ENCODE assay signal across 27 cellular contexts in the genomic region with DNA sequence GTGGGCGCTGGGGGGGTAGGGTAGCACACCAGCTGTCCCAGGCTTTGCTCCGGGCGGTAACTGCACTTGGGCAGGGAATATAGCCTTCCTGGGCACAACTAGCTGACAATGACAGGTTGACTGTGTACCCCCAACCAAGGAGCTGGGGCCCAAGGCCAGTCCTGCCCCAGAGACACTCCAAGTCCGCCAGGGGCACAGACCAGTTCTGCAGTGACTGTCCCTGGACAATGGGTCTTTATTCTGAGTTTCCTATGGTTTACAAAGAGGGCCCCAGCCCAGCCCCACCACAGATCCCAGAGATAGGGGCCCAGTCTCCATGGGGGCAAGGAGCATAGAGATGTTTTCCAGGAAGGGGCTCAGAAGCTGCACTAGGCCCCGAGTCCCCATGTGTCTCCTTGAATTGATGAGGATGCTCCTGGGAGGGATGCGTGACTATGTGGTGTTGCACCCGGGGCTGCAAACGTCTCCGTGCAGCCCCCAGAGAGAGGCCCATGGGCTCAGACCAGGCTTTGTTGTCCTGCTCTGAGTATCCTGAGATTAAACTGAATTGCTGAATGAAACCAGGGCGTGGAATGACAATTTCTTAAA. TPM values are rescaled to one million over a fixed set of nuclear protein-coding genes. Genes with fewer than 3 reads are reported as not detected.
A peak's percentile ranks its signal among the peaks of the same experiment; 100 is the strongest.
DNase-seq lines count a peak whose midpoint lies in the region; ATAC-seq, FAIRE-seq and TF ChIP-seq lines count a peak whose summit lies in the region.
"Had no signal": no experiment of that assay in that cellular context is flagged by ENCODE, and none has a peak within 500 bp of the region (broad histone marks: within the 10 kb centered on the region; RNA-seq: fewer than 3 reads in every experiment).

No MANE protein-coding gene starts in this region.

- no peak overlapping the region for H3K14ac ChIP-seq in H1 (ENCODE audit: insufficient read length)

- no peak for TF ChIP-seq RAD21 in H1 (IDR thresholded peaks at IDR 0.05 in 1 of 2, conservative IDR thresholded peaks at IDR 0.05 in 1 of 2; ENCODE audit: low read depth in 2 of 2, low read length in 2 of 2)

- H2BK20ac ChIP-seq in H1 (ENCODE audit: low read length): no peak overlapping the region

- H3K4me3 Mint-ChIP-seq in activated CD4-positive, alpha-beta T cell treated with anti-CD3 and anti-CD28 coated beads, Interleukin-2, amount 10 ng/mL, durations not matched to agents 7 days and 5 days: no peak overlapping the region
- peak overlapping the region in 2 of 4 donors; percentile 56 to 83 for H3K4me3 Mint-ChIP-seq in CD4-positive, CD25-positive, alpha-beta regulatory T cell
- H3K4me3 Mint-ChIP-seq in activated CD4-positive, alpha-beta memory T cell treated with anti-CD3 and anti-CD28 coated beads, Interleukin-2, amount 10 ng/mL, durations not matched to agents 7 days and 5 days: no peak overlapping the region

- no peaks in the 10 kb centered on the region for H3K79me2 ChIP-seq in H1 (ENCODE audit: control insufficient read depth in 1 of 2, insufficient read depth in 2 of 2, low read length in 2 of 2)

- H2BK5ac ChIP-seq in H1 (ENCODE audit: low read depth, low read length): no peak overlapping the region

- peaks cover 53% of the 10 kb centered on the region for H3K36me3 ChIP-seq in CD4-positive, CD25-positive, alpha-beta regulatory T cell (ENCODE audit: control insufficient read depth, insufficient read depth, low read length)
- H3K36me3 ChIP-seq in H1 (ENCODE audit: control insufficient read depth in 2 of 4, insufficient read depth in 4 of 4, low read length in 3 of 4): no peaks in the 10 kb centered on the region

- H3K4ac ChIP-seq in H1 (replicated peaks; ENCODE audit: insufficient read length, low read depth, low read length): no peak overlapping the region

- no peak overlapping the region for H3K18ac ChIP-seq in H1 (ENCODE audit: extremely low read depth, low read length)

- peaks cover 73% of the 10 kb centered on the region for H3K36me3 Mint-ChIP-seq in activated CD4-positive, alpha-beta T cell treated with anti-CD3 and anti-CD28 coated beads, Interleukin-2, amount 10 ng/mL, durations not matched to agents 7 days and 5 days (ENCODE audit: low read depth)
- peaks cover 35% of the 10 kb centered on the region for H3K36me3 Mint-ChIP-seq in CD4-positive, CD25-positive, alpha-beta regulatory T cell
- H3K36me3 Mint-ChIP-seq in activated CD4-positive, alpha-beta memory T cell treated with anti-CD3 and anti-CD28 coated beads, Interleukin-2, amount 10 ng/mL, durations not matched to agents 7 days and 5 days (ENCODE audit: low read depth): peaks cover 77% of the 10 kb centered on the region
- H3K36me3 Mint-ChIP-seq: type B pancreatic cell had no signal

- no peak for ATAC-seq in CD4-positive, CD25-positive, alpha-beta regulatory T cell (ENCODE audit: low read depth in 2 of 2)
- ATAC-seq: A549, left colon had no signal

- H3K4me1 Mint-ChIP-seq in activated CD4-positive, alpha-beta T cell treated with anti-CD3 and anti-CD28 coated beads, Interleukin-2, amount 10 ng/mL, durations not matched to agents 7 days and 5 days: peaks cover 67% of the 10 kb centered on the region
- H3K4me1 Mint-ChIP-seq in CD4-positive, CD25-positive, alpha-beta regulatory T cell: peaks cover 21 to 54% (median 41%) of the 10 kb centered on the region in 4 donors
- peaks cover 60% of the 10 kb centered on the region for H3K4me1 Mint-ChIP-seq in activated CD4-positive, alpha-beta memory T cell treated with anti-CD3 and anti-CD28 coated beads, Interleukin-2, amount 10 ng/mL, durations not matched to agents 7 days and 5 days

- H2AK5ac ChIP-seq in H1 (ENCODE audit: low read depth, low read length): no peak overlapping the region

- H2AFZ ChIP-seq in H1 (ENCODE audit: low read length): no peak overlapping the region

- H2BK120ac ChIP-seq in H1 (replicated peaks; ENCODE audit: low read depth, low read length): no peak overlapping the region

- no peak overlapping the region for H3K4me2 ChIP-seq in H1 (ENCODE audit: insufficient read depth in 1 of 2, low read depth in 2 of 2, low read length in 2 of 2)
- H3K4me2 ChIP-seq: A549 had no signal

- TF ChIP-seq POLR2A in H1 (IDR thresholded peaks at IDR 0.05; ENCODE audit: control extremely low read depth in 1 of 2, low read depth in 2 of 2, low read length in 2 of 2): no peak

- H3K27ac ChIP-seq in CD4-positive, CD25-positive, alpha-beta regulatory T cell (ENCODE audit: insufficient read depth, low read length, poor library complexity, severe bottlenecking): no peak overlapping the region
- H3K27ac ChIP-seq in H1 (ENCODE audit: low read depth, low read length): no peak overlapping the region
- H3K27ac ChIP-seq: A549, dorsolateral prefrontal cortex had no signal

- H3K27ac Mint-ChIP-seq in activated CD4-positive, alpha-beta T cell treated with anti-CD3 and anti-CD28 coated beads, Interleukin-2, amount 10 ng/mL, durations not matched to agents 7 days and 5 days: peak overlapping the region; percentile 77
- peak overlapping the region; percentile 91 to 99 (median 95) for H3K27ac Mint-ChIP-seq in CD4-positive, CD25-positive, alpha-beta regulatory T cell
- peak overlapping the region; percentile 49 for H3K27ac Mint-ChIP-seq in activated CD4-positive, alpha-beta memory T cell treated with anti-CD3 and anti-CD28 coated beads, Interleukin-2, amount 10 ng/mL, durations not matched to agents 7 days and 5 days
- H3K27ac Mint-ChIP-seq: type B pancreatic cell had no signal

- H2BK12ac ChIP-seq in H1 (ENCODE audit: low read depth, low read length): no peak overlapping the region

- H2BK15ac ChIP-seq in H1 (ENCODE audit: low read length): no peak overlapping the region

- no peak overlapping the region for H3K9ac ChIP-seq in H1 (replicated peaks in 1 of 4; ENCODE audit: extremely low read depth in 1 of 4, low read depth in 3 of 4, low read length in 3 of 4)

- TF ChIP-seq CTCF in H1 (IDR thresholded peaks at IDR 0.05; ENCODE audit: control extremely low read depth in 1 of 3, insufficient read depth in 1 of 3, low read depth in 1 of 3, low read length in 3 of 3): no peak
- TF ChIP-seq CTCF in GM10248 (IDR thresholded peaks at IDR 0.05; ENCODE audit: control extremely low read depth, extremely low read depth, low read depth, missing control alignments): no peak

- H3K9me3 Mint-ChIP-seq in activated CD4-positive, alpha-beta T cell treated with anti-CD3 and anti-CD28 coated beads, Interleukin-2, amount 10 ng/mL, durations not matched to agents 7 days and 5 days: no peaks in the 10 kb centered on the region
- H3K9me3 Mint-ChIP-seq in CD4-positive, CD25-positive, alpha-beta regulatory T cell: no peaks in the 10 kb centered on the region
- no peaks in the 10 kb centered on the region for H3K9me3 Mint-ChIP-seq in activated CD4-positive, alpha-beta memory T cell treated with anti-CD3 and anti-CD28 coated beads, Interleukin-2, amount 10 ng/mL, durations not matched to agents 7 days and 5 days
- H3K9me3 Mint-ChIP-seq: type B pancreatic cell had no signal

- H3K4me1 ChIP-seq in CD4-positive, CD25-positive, alpha-beta regulatory T cell (ENCODE audit: control insufficient read depth, insufficient read depth, low read length, poor library complexity, severe bottlenecking): peaks cover 39% of the 10 kb centered on the region
- H3K4me1 ChIP-seq in H1 (replicated peaks in 1 of 4; ENCODE audit: control insufficient read depth in 3 of 4, insufficient read depth in 4 of 4, low read length in 3 of 4): peaks cover 0 to 4% (median 2%) of the 10 kb centered on the region in 4 experiments; a peak in 5 of 7 replicates
- H3K4me1 ChIP-seq: A549 had no signal

- no peak overlapping the region for H3K56ac ChIP-seq in H1 (replicated peaks; ENCODE audit: insufficient read length, low read depth, low read length)

- no peak overlapping the region for H3K4me3 ChIP-seq in CD4-positive, CD25-positive, alpha-beta regulatory T cell (ENCODE audit: low read depth, low read length)
- no peak overlapping the region for H3K4me3 ChIP-seq in H1 (ENCODE audit: extremely low read depth in 1 of 4, insufficient read depth in 2 of 4, low read depth in 3 of 4, low read length in 4 of 4)
- H3K4me3 ChIP-seq: A549, dorsolateral prefrontal cortex had no signal

- no peaks in the 10 kb centered on the region for H3K9me3 ChIP-seq in CD4-positive, CD25-positive, alpha-beta regulatory T cell (ENCODE audit: control insufficient read depth in 2 of 2, low read length in 2 of 2)
- H3K9me3 ChIP-seq in H1 (ENCODE audit: insufficient read depth in 2 of 2, low read depth in 1 of 2, low read length in 1 of 2): no peaks in the 10 kb centered on the region
- H3K9me3 ChIP-seq: A549 had no signal

- H3K79me1 ChIP-seq in H1 (ENCODE audit: low read depth, low read length): no peaks in the 10 kb centered on the region

- H4K20me1 ChIP-seq in H1 (replicated peaks in 1 of 2; ENCODE audit: control insufficient read depth in 1 of 2, insufficient read depth in 2 of 2, low read length in 2 of 2): peaks cover 1 to 2% of the 10 kb centered on the region in 2 experiments

- H3K27me3 Mint-ChIP-seq in activated CD4-positive, alpha-beta T cell treated with anti-CD3 and anti-CD28 coated beads, Interleukin-2, amount 10 ng/mL, durations not matched to agents 7 days and 5 days: no peaks in the 10 kb centered on the region
- H3K27me3 Mint-ChIP-seq in CD4-positive, CD25-positive, alpha-beta regulatory T cell: no peaks in the 10 kb centered on the region
- no peaks in the 10 kb centered on the region for H3K27me3 Mint-ChIP-seq in activated CD4-positive, alpha-beta memory T cell treated with anti-CD3 and anti-CD28 coated beads, Interleukin-2, amount 10 ng/mL, durations not matched to agents 7 days and 5 days

- 92% methylated on average over 10 of the region's 10 CpGs; no CpG with 5 or more reads in 1 of the 2 experiments for WGBS in H1 (ENCODE audit: extremely low coverage in 1 of 2, insufficient coverage in 1 of 2, insufficient read length in 1 of 2, insufficient replicate concordance in 2 of 2, low coverage in 1 of 2, low lambda C conversion rate in 2 of 2, missing lambda C conversion rate in 1 of 2), 2 experiments

- peak overlapping the region; percentile 57; the same call in 1 of the 2 replicates for H4K8ac ChIP-seq in H1 (ENCODE audit: extremely low read depth, insufficient read depth, low read length)

- H4K5ac ChIP-seq in H1 (ENCODE audit: insufficient read length, low read depth, low read length): no peak overlapping the region

- POLR2A ChIA-PET in activated CD4-positive, alpha-beta T cell treated with anti-CD3 and anti-CD28 coated beads, Interleukin-2, amount 10 ng/mL, durations not matched to agents 7 days and 5 days (lab: Charles Lee): no interaction called here
- POLR2A ChIA-PET in activated CD4-positive, alpha-beta memory T cell treated with anti-CD3 and anti-CD28 coated beads, Interleukin-2, amount 10 ng/mL, durations not matched to agents 7 days and 5 days (lab: Charles Lee): interaction anchor here (0.8 to 13.7 kb wide), 11 partner anchors 8 to 82 kb away, joined by 3 to 265 read pairs (median 4); partner anchors contain the start of gene CD5
- POLR2A ChIA-PET in H1 (lab: Charles Lee; ENCODE audit: partially characterized antibody) (interaction anchor here (1.7 kb wide), 1 partner anchor 70 kb away, joined by 5 read pairs; no protein-coding TSS in a partner anchor), GM10248 (lab: Yijun Ruan, JAX) (no interaction called here)

- CTCF ChIA-PET in activated CD4-positive, alpha-beta T cell treated with anti-CD3 and anti-CD28 coated beads, Interleukin-2, amount 10 ng/mL, durations not matched to agents 7 days and 5 days (lab: Charles Lee): interaction anchor here (0.6 to 2.4 kb wide), 5 partner anchors 9 to 83 kb away, joined by 3 to 9 read pairs (median 3); partner anchors contain the start of gene CD5
- CTCF ChIA-PET in activated CD4-positive, alpha-beta memory T cell treated with anti-CD3 and anti-CD28 coated beads, Interleukin-2, amount 10 ng/mL, durations not matched to agents 7 days and 5 days (lab: Charles Lee): no interaction called here
- CTCF ChIA-PET in H1 (lab: Charles Lee; ENCODE audit: partially characterized antibody) (interaction anchor here (1.0 to 2.0 kb wide), 2 partner anchors 8 to 50 kb away, joined by 3 to 10 read pairs; partner anchors contain the start of gene CD6), GM10248 (lab: Yijun Ruan, JAX) (interaction anchor here (1.3 kb wide), 1 partner anchor 50 kb away, joined by 3 read pairs; no protein-coding TSS in a partner anchor)

- no peak for FAIRE-seq in H1 (lab: Jason Lieb, UNC)
- FAIRE-seq: A549 had no signal

- H3K27me3 ChIP-seq in CD4-positive, CD25-positive, alpha-beta regulatory T cell (ENCODE audit: control insufficient read depth, insufficient read depth, low read length): no peaks in the 10 kb centered on the region
- peaks cover 0 to 7% (median 4%) of the 10 kb centered on the region in 4 experiments; a peak in 4 of 7 replicates for H3K27me3 ChIP-seq in H1 (replicated peaks in 1 of 4; ENCODE audit: control insufficient read depth in 3 of 4, extremely low read depth in 1 of 4, insufficient read depth in 3 of 4, low read length in 3 of 4)

- no peak overlapping the region for H4K91ac ChIP-seq in H1 (replicated peaks; ENCODE audit: insufficient read length, low read length)

- no peak for TF ChIP-seq EP300 in H1 (IDR thresholded peaks at IDR 0.05; ENCODE audit: borderline replicate concordance in 1 of 2, low read depth in 2 of 2, low read length in 2 of 2)

- no peak overlapping the region for H3K23ac ChIP-seq in H1 (ENCODE audit: insufficient read length)

- H3K23me2 ChIP-seq in H1 (ENCODE audit: low read depth, low read length): peaks cover 6% of the 10 kb centered on the region; the same call in 1 of the 2 replicates

- no peak for DNase-seq in activated CD4-positive, alpha-beta T cell treated with anti-CD3 and anti-CD28 coated beads, Interleukin-2, amount 10 ng/mL, durations not matched to agents 7 days and 5 days
- DNase-seq in activated CD4-positive, alpha-beta T cell treated with anti-CD3 and anti-CD28 coated beads, Interleukin-2, amount 50 U/mL, for 4 hours: no peak
- no peak for DNase-seq in CD4-positive, CD25-positive, alpha-beta regulatory T cell
- no peak for DNase-seq in activated CD4-positive, alpha-beta memory T cell treated with anti-CD3 and anti-CD28 coated beads, Interleukin-2, amount 10 ng/mL, durations not matched to agents 7 days and 5 days
- DNase-seq in H1 (ENCODE audit: low read depth in 1 of 2, low spot score in 2 of 2) (no peak), GM10248 (ENCODE audit: extremely low spot score) (no peak), NCI-H187 (lab: John Stamatoyannopoulos, UW) (no peak), mesenteric fat pad (ENCODE audit: low spot score) (no peak)
- DNase-seq: activated CD4-positive, alpha-beta T cell treated with anti-CD3 and anti-CD28 coated beads for 4 hours; central memory CD4-positive, alpha-beta T cell; dorsolateral prefrontal cortex; EL; GOT3; head of caudate nucleus; left colon; mesenchymal stem cell; NCI-H1092; NCI-H1930; NCI-H2227 treated with DMSO at 0.1 percent for 48 hours; NCI-H82; SHP77 treated with DMSO at 0.1 percent for 48 hours; stimulated activated CD4-positive, alpha-beta T cell treated with anti-CD3 and anti-CD28 coated beads, Interleukin-12 subunit alpha, Interleukin-12 subunit beta, amount 100 ng/mL, for 4 hours; SW 1271 had no signal

RNA-seq across cellular contexts. Expression of gene CD6, which starts 48.4 kb away (rescaled TPM):
- 100 to 1,000 TPM; 368 to 402 TPM for total RNA-seq in activated CD4-positive, alpha-beta T cell treated with anti-CD3 and anti-CD28 coated beads, Interleukin-2, amount 10 ng/mL, durations not matched to agents 7 days and 5 days
- total RNA-seq in CD4-positive, CD25-positive, alpha-beta regulatory T cell: 398 TPM
- 100 to 1,000 TPM; 108 to 188 (median 130) TPM for polyA plus RNA-seq in CD4-positive, CD25-positive, alpha-beta regulatory T cell
- 100 to 1,000 TPM; 293 to 299 TPM for total RNA-seq in activated CD4-positive, alpha-beta memory T cell treated with anti-CD3 and anti-CD28 coated beads, Interleukin-2, amount 10 ng/mL, durations not matched to agents 7 days and 5 days
- total RNA-seq in H1 (2021; fragmentation: NEBNext Ultra II Directional; extraction: Animal tissue kit (Norgen Biotek cat#: 25700)): 0.19 TPM in 1 of 2 replicates, not detected in the other
- 0.03 TPM in 2 replicates for polyA plus RNA-seq in H1 (2011; rRNA removed)
- not detected for polyA plus RNA-seq in H1 (2011; cell fraction: cytosol; rRNA removed)
- polyA plus RNA-seq in H1 (2011; cell fraction: nucleus; rRNA removed): 0.30 TPM
- 0.11 to 0.62 TPM in 2 of 4 replicates, not detected in the others for polyA plus RNA-seq in H1 (2012, experiment 1 of 2)
- polyA plus RNA-seq in H1 (2012, experiment 2 of 2): not detected
- 0.08 TPM for polyA plus RNA-seq in H1 (2013, experiment 1 of 2)
- 0.04 TPM for polyA plus RNA-seq in H1 (2013, experiment 2 of 2)
- polyA minus RNA-seq in H1 (2011; rRNA and poly(A)+ RNA removed): 0.06 TPM in 1 of 2 replicates, not detected in the other
- polyA minus RNA-seq in H1 (2011; cell fraction: cytosol; rRNA and poly(A)+ RNA removed): not detected
- polyA minus RNA-seq in H1 (2011; cell fraction: nucleus; rRNA and poly(A)+ RNA removed): not detected
- total RNA-seq in mesenteric fat pad: 0.87 TPM
- total RNA-seq: osteocyte had no signal
- polyA plus RNA-seq: BJ had no signal

Comparison
In these comparisons a context has a peak if more than half of its experiments do, and no peak if none do; other contexts are left out.
1. RNA of gene CD6, which starts 48.4 kb away (total RNA-seq): 368 to 402 TPM in activated CD4-positive, alpha-beta T cell treated with anti-CD3 and anti-CD28 coated beads, Interleukin-2, amount 10 ng/mL, durations not matched to agents 7 days and 5 days, 398 TPM in CD4-positive, CD25-positive, alpha-beta regulatory T cell (single experiment) and 293 to 299 TPM in activated CD4-positive, alpha-beta memory T cell treated with anti-CD3 and anti-CD28 coated beads, Interleukin-2, amount 10 ng/mL, durations not matched to agents 7 days and 5 days; 0.87 TPM in mesenteric fat pad (single experiment) and 0.19 TPM in H1; every median in the first group is over 100 times any median in the second.
2. POLR2A ChIA-PET loops: an anchor here in activated CD4-positive, alpha-beta memory T cell treated with anti-CD3 and anti-CD28 coated beads, Interleukin-2, amount 10 ng/mL, durations not matched to agents 7 days and 5 days (0.8 to 13.7 kb wide) and H1 (1.7 kb wide); none called in activated CD4-positive, alpha-beta T cell treated with anti-CD3 and anti-CD28 coated beads, Interleukin-2, amount 10 ng/mL, durations not matched to agents 7 days and 5 days and GM10248.
3. Peak in every context shown above with its lines, with median percentiles within 50 percentile points of each other: H3K27ac Mint-ChIP-seq.